28 cellular contexts compared by ENCODE assay signal in genomic region chr11:73285721-73286120, GRCh38. TPM values are rescaled to one million over a fixed set of nuclear protein-coding genes. Genes with fewer than 3 reads are reported as not detected.
A peak's percentile ranks its signal among the peaks of the same experiment; 100 is the strongest.
DNase-seq lines count a peak whose midpoint lies in the region; ATAC-seq, FAIRE-seq and TF ChIP-seq lines count a peak whose summit lies in the region.
"Had no signal": no experiment of that assay in that cellular context is flagged by ENCODE, and none has a peak within 500 bp of the region (broad histone marks: within the 10 kb centered on the region; RNA-seq: fewer than 3 reads in every experiment).

No MANE protein-coding gene starts in this region.

- no peaks in the 10 kb centered on the region for H3K9me3 Mint-ChIP-seq in activated naive CD8-positive, alpha-beta T cell treated with anti-CD3 and anti-CD28 coated beads, Interleukin-2, amount 10 ng/mL, durations not matched to agents 7 days and 5 days
- no peaks in the 10 kb centered on the region for H3K9me3 Mint-ChIP-seq in activated naive CD8-positive, alpha-beta T cell treated with anti-CD3 and anti-CD28 coated beads, Interleukin-2, amount 50 U/mL, for 24 hours
- H3K9me3 Mint-ChIP-seq in glutamatergic neuron (ENCODE audit: unreplicated experiment) = no peaks in the 10 kb centered on the region
- H3K9me3 Mint-ChIP-seq: CD8-positive, alpha-beta T cell had no signal

- no peaks in the 10 kb centered on the region for H3K36me3 Mint-ChIP-seq in activated naive CD8-positive, alpha-beta T cell treated with anti-CD3 and anti-CD28 coated beads, Interleukin-2, amount 10 ng/mL, durations not matched to agents 7 days and 5 days
- no peaks in the 10 kb centered on the region for H3K36me3 Mint-ChIP-seq in activated naive CD8-positive, alpha-beta T cell treated with anti-CD3 and anti-CD28 coated beads, Interleukin-2, amount 50 U/mL, for 24 hours (ENCODE audit: low read depth)
- H3K36me3 Mint-ChIP-seq in glutamatergic neuron (ENCODE audit: unreplicated experiment) = no peaks in the 10 kb centered on the region
- H3K36me3 Mint-ChIP-seq: CD8-positive, alpha-beta T cell had no signal

- POLR2A ChIA-PET in activated naive CD8-positive, alpha-beta T cell treated with anti-CD3 and anti-CD28 coated beads, Interleukin-2, amount 10 ng/mL, durations not matched to agents 7 days and 5 days (lab: Charles Lee) = no interaction called here

- no peaks in the 10 kb centered on the region for H3K27me3 ChIP-seq in OCI-LY3 (ENCODE audit: low read depth, low read length)

- no peak for FAIRE-seq in D721Med (lab: Jason Lieb, UNC)
- FAIRE-seq: GM12891, H1, RCC 7860 had no signal

- 0 out of 2 replicates have a peak overlapping the region, but pooled peaks have one; percentile 95 for H3K27ac ChIP-seq in OCI-LY3 (ENCODE audit: low read length)
- H3K27ac ChIP-seq: SK-N-MC had no signal

- H3K4me1 ChIP-seq in OCI-LY3 (ENCODE audit: low read length) = peaks cover 51% of the 10 kb centered on the region

- TF ChIP-seq CTCF in OCI-LY3 (IDR thresholded peaks at IDR 0.05; ENCODE audit: low read depth, low read length) (no peak), glutamatergic neuron (IDR thresholded peaks at IDR 0.05; ENCODE audit: partially characterized antibody, unreplicated experiment) (no peak), D721Med (IDR thresholded peaks at IDR 0.05; ENCODE audit: insufficient read depth, missing control alignments) (no peak)

- peaks cover 28% of the 10 kb centered on the region for H3K36me3 ChIP-seq in OCI-LY3 (replicated peaks; ENCODE audit: low read depth, low read length)

- peak; percentile 21 for DNase-seq in activated naive CD8-positive, alpha-beta T cell treated with anti-CD3 and anti-CD28 coated beads, Interleukin-2, amount 10 ng/mL, durations not matched to agents 7 days and 5 days
- DNase-seq in activated naive CD8-positive, alpha-beta T cell treated with anti-CD3 and anti-CD28 coated beads, Interleukin-2, amount 50 U/mL, for 24 hours = no peak
- no peak for DNase-seq in glutamatergic neuron
- DNase-seq in SKM-1 treated with dmso at 0.1 percent for 144 hours (lab: John Stamatoyannopoulos, UW; ENCODE audit: unreplicated experiment) = no peak
- DNase-seq in NCI-H2171 treated with DMSO at 0.1 percent for 48 hours (lab: John Stamatoyannopoulos, UW) = no peak
- DNase-seq in D721Med (ENCODE audit: insufficient read length, low spot score) = no peak
- DNase-seq: C1 segment of cervical spinal cord; CD8-positive, alpha-beta T cell; DMS79 treated with DMSO at 0.1 percent for 48 hours; GF-D8; HCEC 1CT; IMR-90; KG1; MM.1S; NCI-H1417 treated with DMSO at 0.1 percent for 48 hours; NCI-H1694 treated with DMSO at 0.1 percent for 48 hours; NCI-H2081; NCI-H226; NCI-H510A; NCI-H69; OCI-M1; SIG-M5 had no signal

- H3K4me3 ChIP-seq in OCI-LY3 (ENCODE audit: low read length) = no peak overlapping the region
- H3K4me3 ChIP-seq: SK-N-MC had no signal

- ATAC-seq in activated naive CD8-positive, alpha-beta T cell treated with anti-CD3 and anti-CD28 coated beads, Interleukin-2, amount 10 ng/mL, durations not matched to agents 7 days and 5 days (ENCODE audit: low read depth) = no peak
- ATAC-seq in activated naive CD8-positive, alpha-beta T cell treated with anti-CD3 and anti-CD28 coated beads, Interleukin-2, amount 50 U/mL, for 24 hours = no peak
- ATAC-seq: CD8-positive, alpha-beta T cell had no signal

- peaks cover 36% of the 10 kb centered on the region for H4K20me1 ChIP-seq in OCI-LY3 (ENCODE audit: insufficient read depth, low read length)

- H3K4me3 Mint-ChIP-seq in activated naive CD8-positive, alpha-beta T cell treated with anti-CD3 and anti-CD28 coated beads, Interleukin-2, amount 10 ng/mL, durations not matched to agents 7 days and 5 days = no peak overlapping the region
- H3K4me3 Mint-ChIP-seq in activated naive CD8-positive, alpha-beta T cell treated with anti-CD3 and anti-CD28 coated beads, Interleukin-2, amount 50 U/mL, for 24 hours = no peak overlapping the region
- no peak overlapping the region for H3K4me3 Mint-ChIP-seq in glutamatergic neuron (ENCODE audit: unreplicated experiment)
- H3K4me3 Mint-ChIP-seq: CD8-positive, alpha-beta T cell had no signal

- H3K9me3 ChIP-seq in OCI-LY3 (ENCODE audit: insufficient read depth, low read length) = no peaks in the 10 kb centered on the region

- peaks cover 97% of the 10 kb centered on the region for H3K79me2 ChIP-seq in OCI-LY3 (ENCODE audit: low read length)

- peaks cover 33% of the 10 kb centered on the region for H3K4me1 Mint-ChIP-seq in activated naive CD8-positive, alpha-beta T cell treated with anti-CD3 and anti-CD28 coated beads, Interleukin-2, amount 10 ng/mL, durations not matched to agents 7 days and 5 days
- peaks cover 10% of the 10 kb centered on the region for H3K4me1 Mint-ChIP-seq in activated naive CD8-positive, alpha-beta T cell treated with anti-CD3 and anti-CD28 coated beads, Interleukin-2, amount 50 U/mL, for 24 hours
- peaks cover 6% of the 10 kb centered on the region for H3K4me1 Mint-ChIP-seq in glutamatergic neuron (ENCODE audit: low read depth, unreplicated experiment)

- H3K27me3 Mint-ChIP-seq in activated naive CD8-positive, alpha-beta T cell treated with anti-CD3 and anti-CD28 coated beads, Interleukin-2, amount 10 ng/mL, durations not matched to agents 7 days and 5 days = no peaks in the 10 kb centered on the region
- H3K27me3 Mint-ChIP-seq in activated naive CD8-positive, alpha-beta T cell treated with anti-CD3 and anti-CD28 coated beads, Interleukin-2, amount 50 U/mL, for 24 hours = no peaks in the 10 kb centered on the region
- peaks cover 6% of the 10 kb centered on the region for H3K27me3 Mint-ChIP-seq in glutamatergic neuron (ENCODE audit: unreplicated experiment)

- H3K9ac ChIP-seq in OCI-LY3 (ENCODE audit: low read length) = no peak overlapping the region

- H3K4me2 ChIP-seq in OCI-LY3 (ENCODE audit: low read length) = 0 out of 2 replicates have a peak overlapping the region, but pooled peaks have one; percentile 0

- no peak overlapping the region for H2AFZ ChIP-seq in OCI-LY3 (ENCODE audit: low read depth, low read length)

- no peak overlapping the region for H3K27ac Mint-ChIP-seq in activated naive CD8-positive, alpha-beta T cell treated with anti-CD3 and anti-CD28 coated beads, Interleukin-2, amount 10 ng/mL, durations not matched to agents 7 days and 5 days
- H3K27ac Mint-ChIP-seq in activated naive CD8-positive, alpha-beta T cell treated with anti-CD3 and anti-CD28 coated beads, Interleukin-2, amount 50 U/mL, for 24 hours = no peak overlapping the region
- H3K27ac Mint-ChIP-seq in glutamatergic neuron (ENCODE audit: unreplicated experiment) = peak overlapping the region; percentile 6
- H3K27ac Mint-ChIP-seq: CD8-positive, alpha-beta T cell had no signal

RNA-seq across cellular contexts. Expression of gene P2RY6, which starts 13.6 kb away (rescaled TPM):
- under 1 TPM in 1 of 2 experiments, not detected in 1; 0.44 TPM for total RNA-seq in activated naive CD8-positive, alpha-beta T cell treated with anti-CD3 and anti-CD28 coated beads, Interleukin-2, amount 10 ng/mL, durations not matched to agents 7 days and 5 days
- total RNA-seq in glutamatergic neuron (ENCODE audit: unreplicated experiment) = not detected
- total RNA-seq: A172; CD8-positive, alpha-beta T cell; H1; IMR-90 had no signal

RNA-seq across cellular contexts. Expression of gene ARHGEF17, which starts 22.4 kb away (rescaled TPM):
- not detected for total RNA-seq in activated naive CD8-positive, alpha-beta T cell treated with anti-CD3 and anti-CD28 coated beads, Interleukin-2, amount 10 ng/mL, durations not matched to agents 7 days and 5 days
- total RNA-seq in glutamatergic neuron (ENCODE audit: unreplicated experiment) = 43.3 TPM

Comparison
In these comparisons a context has a peak if more than half of its experiments do, and no peak if none do; other contexts are left out.
1. RNA of gene ARHGEF17, which starts 22.4 kb away (total RNA-seq): 43.3 TPM in glutamatergic neuron (single experiment); not detected in activated naive CD8-positive, alpha-beta T cell treated with anti-CD3 and anti-CD28 coated beads, Interleukin-2, amount 10 ng/mL, durations not matched to agents 7 days and 5 days; every median in the first group is over 10 times any median in the second.